10 cellular contexts compared by ENCODE assay signal in genomic region chr7:2116903-2117680, GRCh38.
DNase-seq lines count a peak whose midpoint lies in the region; ATAC-seq and TF ChIP-seq lines count a peak whose summit lies in the region.
"Had no signal": no experiment of that assay in that cellular context is flagged by ENCODE, and none has a peak within 500 bp of the region (broad histone marks: within the 10 kb centered on the region; RNA-seq: fewer than 3 reads in every experiment).

No MANE protein-coding gene starts in this region.

- peaks cover 2% of the 10 kb centered on the region for H3K9me3 Mint-ChIP-seq in memory B cell

- no peak overlapping the region for H3K4me3 Mint-ChIP-seq in memory B cell

- no peak overlapping the region for H3K27ac Mint-ChIP-seq in memory B cell

- H3K36me3 Mint-ChIP-seq in memory B cell: peaks cover 11% of the 10 kb centered on the region

- no peaks in the 10 kb centered on the region for H3K9me3 ChIP-seq in Peyer's patch

- intact Hi-C loops in dorsolateral prefrontal cortex (cut with DNase I): no loop called here

- H3K27me3 Mint-ChIP-seq in memory B cell: no peaks in the 10 kb centered on the region

- peak in 13 of 56 donors; percentile 7 to 45 (median 20) for TF ChIP-seq CTCF in dorsolateral prefrontal cortex (IDR thresholded peaks at IDR 0.05 in 54 of 56, conservative IDR thresholded peaks at IDR 0.05 in 2 of 56; ENCODE audit: low read depth in 1 of 56, partially characterized antibody in 56 of 56)
- TF ChIP-seq CTCF in Peyer's patch (IDR thresholded peaks at IDR 0.05): no peak

- peaks cover 0 to 14% (median 0%) of the 10 kb centered on the region in 4 donors for H3K4me1 ChIP-seq in Peyer's patch

- H3K4me3 ChIP-seq in dorsolateral prefrontal cortex: peak overlapping the region in 1 of 59 donors; percentile 8
- no peak overlapping the region for H3K4me3 ChIP-seq in Peyer's patch

- H3K36me3 ChIP-seq in Peyer's patch: no peaks in the 10 kb centered on the region

- no peak for TF ChIP-seq POLR2A in Peyer's patch (IDR thresholded peaks at IDR 0.05)

- ATAC-seq in memory B cell (ENCODE audit: low read depth) (peak; percentile 14), HG02642 (IDR thresholded peaks at IDR 0.05; ENCODE audit: poor library complexity, unreplicated experiment) (no peak), GM19463 (IDR thresholded peaks at IDR 0.05; ENCODE audit: unreplicated experiment) (no peak)

- H3K27me3 ChIP-seq in dorsolateral prefrontal cortex (no peaks in the 10 kb centered on the region), Peyer's patch (no peaks in the 10 kb centered on the region)

- peak overlapping the region in 58 of 59 donors; percentile 1 to 93 (median 83) for H3K27ac ChIP-seq in dorsolateral prefrontal cortex
- H3K27ac ChIP-seq in Peyer's patch: no peak overlapping the region

- peak; percentile 43 for DNase-seq in AG08395 (ENCODE audit: low spot score)
- DNase-seq in NCI-H2196 (lab: John Stamatoyannopoulos, UW; ENCODE audit: unreplicated experiment): peak; percentile 50
- DNase-seq in dorsolateral prefrontal cortex: peak; percentile 54 to 85 (median 79)
- no peak for DNase-seq in memory B cell (ENCODE audit: low spot score in 2 of 2)
- DNase-seq in Peyer's patch: no peak
- DNase-seq in activated CD8-positive, alpha-beta memory T cell treated with anti-CD3 and anti-CD28 coated beads, Interleukin-2, amount 50 U/mL, for 48 hours: no peak
- DNase-seq: NCI-H146; stimulated activated CD4-positive, alpha-beta T cell treated with anti-CD3 and anti-CD28 coated beads, Interleukin-2, amount 100 ng/mL, for 24 hours had no signal

- H3K4me1 Mint-ChIP-seq in memory B cell: peaks cover 21% of the 10 kb centered on the region

Comparison
In these comparisons a context has a peak if more than half of its experiments do, and no peak if none do; other contexts are left out.
1. DNase-seq: peak in AG08395 (single experiment), NCI-H2196 (single experiment) and dorsolateral prefrontal cortex (10 of 10); none in memory B cell (0 of 2), Peyer's patch (0 of 3) and activated CD8-positive, alpha-beta memory T cell treated with anti-CD3 and anti-CD28 coated beads, Interleukin-2, amount 50 U/mL, for 48 hours (single experiment).
2. H3K27ac ChIP-seq: peak in dorsolateral prefrontal cortex (58 of 59); none in Peyer's patch (0 of 4).